9 cellular contexts compared by ENCODE assay signal in the genomic region with DNA sequence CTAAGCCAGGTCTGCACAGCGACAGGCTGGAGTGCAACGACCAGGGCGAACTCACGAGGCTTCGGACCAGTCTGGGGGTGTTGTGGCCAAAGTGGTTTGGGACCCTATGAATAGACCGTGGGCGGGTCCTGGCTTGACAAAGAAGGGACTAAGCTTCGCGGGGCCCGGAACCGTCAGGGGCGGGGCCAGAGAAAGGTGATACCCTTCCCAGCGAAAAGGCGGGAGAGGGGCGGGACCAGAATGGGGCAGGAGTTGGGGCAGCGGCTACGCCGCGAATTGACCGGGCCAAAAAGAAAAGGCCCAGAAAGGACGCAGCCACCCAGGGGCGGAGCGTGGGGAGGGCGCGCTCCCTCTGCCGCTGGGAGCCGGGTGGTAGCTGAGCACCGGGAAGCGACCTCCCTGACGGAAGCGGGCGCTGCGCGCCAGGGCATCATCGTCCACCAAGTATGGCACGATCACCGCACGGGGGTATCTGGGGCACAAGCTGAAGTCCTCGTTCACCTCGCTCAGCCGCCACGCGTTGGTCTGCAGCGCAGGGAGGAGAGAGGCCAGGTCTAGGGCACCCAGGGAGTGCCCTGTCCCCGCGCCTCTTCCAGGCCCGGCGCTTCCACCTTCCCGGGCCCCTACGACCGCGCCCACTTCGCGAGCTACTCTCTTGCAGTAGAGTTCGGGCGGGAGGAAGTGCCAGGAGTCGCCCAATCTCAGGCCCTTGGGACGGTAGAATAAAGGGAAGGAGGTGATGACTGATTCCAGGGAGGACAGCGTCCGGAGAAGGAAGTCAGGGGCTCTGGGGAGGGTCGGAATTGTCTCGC. TPM values are rescaled to one million over a fixed set of nuclear protein-coding genes. Genes with fewer than 3 reads are reported as not detected.
DNase-seq lines count a peak whose midpoint lies in the region; ATAC-seq and TF ChIP-seq lines count a peak whose summit lies in the region.
"Had no signal": no experiment of that assay in that cellular context is flagged by ENCODE, and none has a peak within 500 bp of the region (broad histone marks: within the 10 kb centered on the region; RNA-seq: fewer than 3 reads in every experiment).

No MANE protein-coding gene starts in this region.

- peaks cover 10% of the 10 kb centered on the region for H3K4me1 ChIP-seq in HUES64 (ENCODE audit: insufficient read depth, low read length)
- H3K4me1 ChIP-seq in Peyer's patch: peaks cover 0 to 30% (median 5%) of the 10 kb centered on the region in 4 donors

- ATAC-seq in activated naive CD4-positive, alpha-beta T cell treated with anti-CD3 and anti-CD28 coated beads, Interleukin-2, amount 50 U/mL, for 72 hours: peak; percentile 61 to 72
- no peak for ATAC-seq in HG03571 (IDR thresholded peaks at IDR 0.05; ENCODE audit: unreplicated experiment)

- WGBS in HUES64: under 1% methylated on average over 62 of the region's 62 CpGs

- H3K9me3 Mint-ChIP-seq in activated naive CD4-positive, alpha-beta T cell treated with anti-CD3 and anti-CD28 coated beads, Interleukin-2, amount 50 U/mL, for 72 hours: no peaks in the 10 kb centered on the region

- peak; percentile 14 to 42 (median 24) for TF ChIP-seq CTCF in Peyer's patch (IDR thresholded peaks at IDR 0.05)

- H3K36me3 ChIP-seq in HUES64 (ENCODE audit: insufficient read depth, low read length) (peaks cover 7% of the 10 kb centered on the region; the same call in 1 of the 2 replicates), Peyer's patch (no peaks in the 10 kb centered on the region)

- peak overlapping the region; percentile 77 to 93 for H3K27ac Mint-ChIP-seq in activated naive CD4-positive, alpha-beta T cell treated with anti-CD3 and anti-CD28 coated beads, Interleukin-2, amount 50 U/mL, for 72 hours

- DNase-seq in EL (peak; percentile 78), Peyer's patch (peak; percentile 77 to 92 (median 81)), head of caudate nucleus (peak; percentile 32 to 90 (median 77)), nucleus accumbens (lab: John Stamatoyannopoulos, UW) (peak in 49 of 56 donors; percentile 10 to 80 (median 51)), HPDE6-E6E7 (ENCODE audit: extremely low spot score) (no peak)
- DNase-seq in activated naive CD4-positive, alpha-beta T cell treated with anti-CD3 and anti-CD28 coated beads, Interleukin-2, amount 50 U/mL, for 72 hours (ENCODE audit: low spot score in 2 of 2): peak; percentile 49 to 63

- H3K27me3 ChIP-seq in HUES64 (ENCODE audit: insufficient read depth, low read length): no peaks in the 10 kb centered on the region
- H3K27me3 ChIP-seq in Peyer's patch: no peaks in the 10 kb centered on the region

- H3K4me3 ChIP-seq in HUES64 (ENCODE audit: low read length) (peak overlapping the region; percentile 64), Peyer's patch (peak overlapping the region; percentile 63 to 76 (median 72))

- H3K27ac ChIP-seq in HUES64 (ENCODE audit: low read depth, low read length) (peak overlapping the region; percentile 67), Peyer's patch (peak overlapping the region; percentile 66 to 88 (median 78))

- peak; percentile 12 to 59 for TF ChIP-seq POLR2A in Peyer's patch (IDR thresholded peaks at IDR 0.05)

- H3K9ac ChIP-seq in HUES64 (ENCODE audit: low read depth, low read length): peak overlapping the region; percentile 78

- H3K9me3 ChIP-seq in HUES64 (ENCODE audit: insufficient read depth, low read depth, low read length): no peaks in the 10 kb centered on the region
- no peaks in the 10 kb centered on the region for H3K9me3 ChIP-seq in Peyer's patch

- intact Hi-C loops in head of caudate nucleus (cut with DNase I): no loop called here

- H3K36me3 Mint-ChIP-seq in activated naive CD4-positive, alpha-beta T cell treated with anti-CD3 and anti-CD28 coated beads, Interleukin-2, amount 50 U/mL, for 72 hours: no peaks in the 10 kb centered on the region

RNA-seq across cellular contexts. Expression of a gene that starts 6.7 kb away (rescaled TPM):
- 0.85 TPM for polyA plus RNA-seq in HUES64 (2013, experiment 1 of 2)
- polyA plus RNA-seq in HUES64 (2013, experiment 2 of 2): 1.0 TPM
- total RNA-seq in Peyer's patch: 1 to 10 TPM in 2 of 4 donors, not detected in 2; 4.1 to 5.1 TPM
- 1 to 10 TPM in 1 of 2 donors, under 1 TPM in 1; 0.66 to 1.1 TPM for total RNA-seq in activated naive CD4-positive, alpha-beta T cell treated with anti-CD3 and anti-CD28 coated beads, Interleukin-2, amount 50 U/mL, for 72 hours

RNA-seq across cellular contexts. Expression of a gene that starts 10.7 kb away (rescaled TPM):
- 24.8 TPM for polyA plus RNA-seq in HUES64 (2013, experiment 1 of 2)
- 24.1 TPM for polyA plus RNA-seq in HUES64 (2013, experiment 2 of 2)
- total RNA-seq in Peyer's patch: 10 to 100 TPM in 2 of 4 donors, 1 to 10 TPM in 2; 8.6 to 59.4 (median 12.4) TPM
- total RNA-seq in activated naive CD4-positive, alpha-beta T cell treated with anti-CD3 and anti-CD28 coated beads, Interleukin-2, amount 50 U/mL, for 72 hours: 100 to 1,000 TPM; 208 to 284 TPM

RNA-seq across cellular contexts. Expression of a gene that starts 18.1 kb away (rescaled TPM):
- polyA plus RNA-seq in HUES64 (2013, experiment 1 of 2): 219 TPM
- 220 TPM for polyA plus RNA-seq in HUES64 (2013, experiment 2 of 2)
- 100 to 1,000 TPM in 1 of 4 donors, 10 to 100 TPM in 3; 76.1 to 105 (median 84.7) TPM for total RNA-seq in Peyer's patch
- total RNA-seq in activated naive CD4-positive, alpha-beta T cell treated with anti-CD3 and anti-CD28 coated beads, Interleukin-2, amount 50 U/mL, for 72 hours: 100 to 1,000 TPM; 273 to 295 TPM

RNA-seq across cellular contexts. Expression of a gene that starts 18.2 kb away (rescaled TPM):
- polyA plus RNA-seq in HUES64 (2013, experiment 1 of 2): 7.9 TPM
- 7.2 TPM for polyA plus RNA-seq in HUES64 (2013, experiment 2 of 2)
- 10 to 100 TPM; 15.9 to 47.0 (median 25.4) TPM for total RNA-seq in Peyer's patch
- 10 to 100 TPM in 1 of 2 donors, 1 to 10 TPM in 1; 7.0 to 10.7 TPM for total RNA-seq in activated naive CD4-positive, alpha-beta T cell treated with anti-CD3 and anti-CD28 coated beads, Interleukin-2, amount 50 U/mL, for 72 hours

RNA-seq across cellular contexts. Expression of a gene that starts 31.5 kb away (rescaled TPM):
- not detected for polyA plus RNA-seq in HUES64 (2013, experiment 1 of 2)
- polyA plus RNA-seq in HUES64 (2013, experiment 2 of 2): not detected
- total RNA-seq in Peyer's patch: under 1 TPM in 1 of 4 donors, not detected in 3; 0.85 TPM
- under 1 TPM in 1 of 2 donors, not detected in 1; 0.16 TPM for total RNA-seq in activated naive CD4-positive, alpha-beta T cell treated with anti-CD3 and anti-CD28 coated beads, Interleukin-2, amount 50 U/mL, for 72 hours
- polyA plus RNA-seq: adipose tissue had no signal
